Comparison of ENCODE assay signal across 14 cellular contexts in genomic region chr9:129493714-129494047, GRCh38.
DNase-seq lines count a peak whose midpoint lies in the region; ATAC-seq and TF ChIP-seq lines count a peak whose summit lies in the region.
"Had no signal": no experiment of that assay in that cellular context is flagged by ENCODE, and none has a peak within 500 bp of the region (broad histone marks: within the 10 kb centered on the region; RNA-seq: fewer than 3 reads in every experiment).

No MANE protein-coding gene starts in this region.

- H3K4me3 ChIP-seq in left ventricle myocardium inferior (no peak overlapping the region), breast epithelium (peak overlapping the region in 1 of 3 donors; percentile 32), GM23248 (no peak overlapping the region)

- no peak overlapping the region for H3K9ac ChIP-seq in GM23248

- no peak overlapping the region for H2AFZ ChIP-seq in GM23248

- peaks cover 86% of the 10 kb centered on the region for H3K4me1 Mint-ChIP-seq in nephron progenitor cell
- peaks cover 60% of the 10 kb centered on the region for H3K4me1 Mint-ChIP-seq in type B pancreatic cell (ENCODE audit: unreplicated experiment)

- no peak overlapping the region for H3K4me2 ChIP-seq in GM23248 (ENCODE audit: unreplicated experiment)

- H3K27ac Mint-ChIP-seq in nephron progenitor cell = no peak overlapping the region
- H3K27ac Mint-ChIP-seq in type B pancreatic cell = peak overlapping the region; percentile 97
- H3K27ac Mint-ChIP-seq: activated naive CD4-positive, alpha-beta T cell treated with anti-CD3 and anti-CD28 coated beads, Interleukin-2, amount 50 U/mL, for 72 hours; memory B cell had no signal

- DNase-seq in left ventricle myocardium inferior = no peak
- no peak for DNase-seq in left cardiac atrium
- DNase-seq in breast epithelium (ENCODE audit: low spot score in 2 of 2) = no peak
- no peak for DNase-seq in nephron progenitor cell
- no peak for DNase-seq in type B pancreatic cell (ENCODE audit: extremely low spot score, unreplicated experiment)
- no peak for DNase-seq in NCI-H2196 treated with DMSO at 0.1 percent for 48 hours (lab: John Stamatoyannopoulos, UW; ENCODE audit: unreplicated experiment)
- DNase-seq in GM23248 = no peak
- DNase-seq in NCI-H226 = no peak
- DNase-seq: effector CD4-positive, alpha-beta T cell; Karpas-422; NCI-H2029 treated with DMSO at 0.1 percent for 48 hours; T-helper 2 cell had no signal

- in situ Hi-C loops in GM23248 (cut with MboI) = loop anchor here (10.0 kb wide), 1 partner anchor 111 kb away; no protein-coding TSS in a partner anchor

- no peaks in the 10 kb centered on the region for H3K36me3 ChIP-seq in left ventricle myocardium inferior
- H3K36me3 ChIP-seq in breast epithelium = no peaks in the 10 kb centered on the region
- no peaks in the 10 kb centered on the region for H3K36me3 ChIP-seq in GM23248 (ENCODE audit: low read depth)

- H3K27me3 ChIP-seq in left ventricle myocardium inferior (ENCODE audit: low read depth) = no peaks in the 10 kb centered on the region
- H3K27me3 ChIP-seq in breast epithelium = no peaks in the 10 kb centered on the region
- no peaks in the 10 kb centered on the region for H3K27me3 ChIP-seq in GM23248 (replicated peaks; ENCODE audit: insufficient read depth)

- whole genome bisulfite sequencing in GM23248 (ENCODE audit: low coverage in 1 of 2, low lambda C conversion rate in 2 of 2, missing lambda C conversion rate in 2 of 2), 2 experiments = 81 to 83% methylated on average over 5 to 7 of the region's 7 CpGs

- no peaks in the 10 kb centered on the region for H3K9me2 ChIP-seq in GM23248 (ENCODE audit: insufficient read depth)

- no peak for ATAC-seq in left cardiac atrium
- ATAC-seq: activated naive CD4-positive, alpha-beta T cell treated with anti-CD3 and anti-CD28 coated beads, Interleukin-2, amount 50 U/mL, for 72 hours had no signal

- peaks cover 33% of the 10 kb centered on the region for H3F3A ChIP-seq in GM23248 (ENCODE audit: insufficient read depth)

- H3K27me3 Mint-ChIP-seq in nephron progenitor cell (ENCODE audit: low read depth, poor library complexity) = peaks cover 8% of the 10 kb centered on the region
- no peaks in the 10 kb centered on the region for H3K27me3 Mint-ChIP-seq in type B pancreatic cell

- H3K4me1 ChIP-seq in left ventricle myocardium inferior = peaks cover 95% of the 10 kb centered on the region
- H3K4me1 ChIP-seq in breast epithelium = peaks cover 14 to 40% of the 10 kb centered on the region in 2 donors
- peaks cover 49% of the 10 kb centered on the region for H3K4me1 ChIP-seq in GM23248 (ENCODE audit: insufficient read depth)

- H3K79me2 ChIP-seq in GM23248 (ENCODE audit: insufficient read depth) = peaks cover 28% of the 10 kb centered on the region

- TF ChIP-seq POLR2A in breast epithelium (IDR thresholded peaks at IDR 0.05) = no peak

- intact Hi-C loops in left ventricle myocardium inferior (cut with micrococcal nuclease) = loop anchor here (10.0 kb wide), 1 partner anchor 111 kb away; no protein-coding TSS in a partner anchor
- intact Hi-C loops in left cardiac atrium (cut with DNase I) = loop anchor here in 1 of 2 donors (5.0 kb wide), 1 partner anchor 171 kb away; no protein-coding TSS in a partner anchor
- intact Hi-C loops in breast epithelium (cut with DNase I; ENCODE audit: low total_unique reads) = no loop called here

- no peaks in the 10 kb centered on the region for H3K9me3 ChIP-seq in left ventricle myocardium inferior (replicated peaks)
- no peaks in the 10 kb centered on the region for H3K9me3 ChIP-seq in breast epithelium
- H3K9me3 ChIP-seq in GM23248 (ENCODE audit: low read depth) = no peaks in the 10 kb centered on the region

- H3K36me3 Mint-ChIP-seq in nephron progenitor cell (ENCODE audit: low read depth) (no peaks in the 10 kb centered on the region), type B pancreatic cell (no peaks in the 10 kb centered on the region)
- H3K36me3 Mint-ChIP-seq: memory B cell had no signal

- no peaks in the 10 kb centered on the region for H3K9me3 Mint-ChIP-seq in nephron progenitor cell
- no peaks in the 10 kb centered on the region for H3K9me3 Mint-ChIP-seq in type B pancreatic cell
- H3K9me3 Mint-ChIP-seq: activated naive CD4-positive, alpha-beta T cell treated with anti-CD3 and anti-CD28 coated beads, Interleukin-2, amount 50 U/mL, for 72 hours; memory B cell had no signal

- H3K4me3 Mint-ChIP-seq in nephron progenitor cell (peak overlapping the region; percentile 26), type B pancreatic cell (peak overlapping the region; percentile 74)
- H3K4me3 Mint-ChIP-seq: memory B cell had no signal

- peak overlapping the region; percentile 98 for H3K27ac ChIP-seq in left ventricle myocardium inferior (replicated peaks)
- H3K27ac ChIP-seq in breast epithelium = peak overlapping the region; percentile 100
- H3K27ac ChIP-seq in GM23248 = no peak overlapping the region

- TF ChIP-seq CTCF in left ventricle myocardium inferior (IDR thresholded peaks at IDR 0.05; ENCODE audit: borderline replicate concordance) = no peak
- TF ChIP-seq CTCF in breast epithelium (IDR thresholded peaks at IDR 0.05) = no peak
- TF ChIP-seq CTCF in nephron progenitor cell (IDR thresholded peaks at IDR 0.05) = no peak
- TF ChIP-seq CTCF in type B pancreatic cell (conservative IDR thresholded peaks at IDR 0.05) = no peak

- H4K20me1 ChIP-seq in GM23248 (ENCODE audit: insufficient read depth) = no peaks in the 10 kb centered on the region
